In genomic region chr14:46048127-46048526, GRCh38 we compare ENCODE assay signal across 13 cellular contexts.
DNase-seq lines count a peak whose midpoint lies in the region; ATAC-seq and TF ChIP-seq lines count a peak whose summit lies in the region.
"Had no signal": no experiment of that assay in that cellular context is flagged by ENCODE, and none has a peak within 500 bp of the region (broad histone marks: within the 10 kb centered on the region; RNA-seq: fewer than 3 reads in every experiment).

No MANE protein-coding gene starts in this region.

- TF ChIP-seq CTCF in astrocyte of the spinal cord (IDR thresholded peaks at IDR 0.05; ENCODE audit: low read depth, low read length) (peak; percentile 43), osteocyte (IDR thresholded peaks at IDR 0.05) (peak; percentile 31)

- in situ Hi-C loops in astrocyte of the spinal cord (cut with HindIII; ENCODE audit: low sequenced_read_pairs): no loop called here

- no peak overlapping the region for H3K4me3 Mint-ChIP-seq in osteocyte (ENCODE audit: unreplicated experiment)
- H3K4me3 Mint-ChIP-seq: activated CD4-positive, alpha-beta memory T cell treated with anti-CD3 and anti-CD28 coated beads, Interleukin-2, amount 10 ng/mL, durations not matched to agents 7 days and 5 days; memory B cell had no signal

- no peak for ATAC-seq in HG03039 (IDR thresholded peaks at IDR 0.05; ENCODE audit: unreplicated experiment)
- ATAC-seq: K562 had no signal

- no peaks in the 10 kb centered on the region for H3K36me3 Mint-ChIP-seq in osteocyte (ENCODE audit: unreplicated experiment)
- H3K36me3 Mint-ChIP-seq: memory B cell had no signal

- no peaks in the 10 kb centered on the region for H3K9me3 Mint-ChIP-seq in osteocyte (ENCODE audit: unreplicated experiment)

- H3K27me3 Mint-ChIP-seq in osteocyte (ENCODE audit: unreplicated experiment): peaks cover 2% of the 10 kb centered on the region
- H3K27me3 Mint-ChIP-seq: activated CD4-positive, alpha-beta memory T cell treated with anti-CD3 and anti-CD28 coated beads, Interleukin-2, amount 10 ng/mL, durations not matched to agents 7 days and 5 days; memory B cell had no signal

- H3K27ac Mint-ChIP-seq in osteocyte (ENCODE audit: unreplicated experiment): no peak overlapping the region
- H3K27ac Mint-ChIP-seq: activated CD4-positive, alpha-beta memory T cell treated with anti-CD3 and anti-CD28 coated beads, Interleukin-2, amount 10 ng/mL, durations not matched to agents 7 days and 5 days; memory B cell had no signal

- no peak overlapping the region for H3K4me3 ChIP-seq in astrocyte of the spinal cord (ENCODE audit: low read depth, low read length)
- H3K4me3 ChIP-seq: K562 had no signal

- peak; percentile 46 for DNase-seq in NCI-H748 (lab: John Stamatoyannopoulos, UW; ENCODE audit: unreplicated experiment)
- DNase-seq in NCI-H748 treated with DMSO at 0.1 percent for 48 hours (lab: John Stamatoyannopoulos, UW): no peak
- peak; percentile 82 for DNase-seq in M059J (ENCODE audit: low read depth)
- peak; percentile 49 for DNase-seq in astrocyte of the spinal cord (ENCODE audit: low read depth, low spot score)
- DNase-seq in osteocyte (ENCODE audit: extremely low spot score, unreplicated experiment): no peak
- DNase-seq in stimulated activated naive CD4-positive, alpha-beta T cell treated with Interleukin-2 at 50 U/mL for 16 hours (lab: John Stamatoyannopoulos, UW): no peak
- no peak for DNase-seq in NCI-H2171 (lab: John Stamatoyannopoulos, UW)
- DNase-seq: activated CD4-positive, alpha-beta memory T cell treated with anti-CD3 and anti-CD28 coated beads, Interleukin-2, amount 10 ng/mL, durations not matched to agents 7 days and 5 days; C1 segment of cervical spinal cord; stimulated activated CD4-positive, alpha-beta T cell treated with anti-CD3 and anti-CD28 coated beads, Interleukin-4, amount 100 ng/mL, for 24 hours had no signal

- no peaks in the 10 kb centered on the region for H3K4me1 Mint-ChIP-seq in osteocyte (ENCODE audit: unreplicated experiment)
- H3K4me1 Mint-ChIP-seq: activated CD4-positive, alpha-beta memory T cell treated with anti-CD3 and anti-CD28 coated beads, Interleukin-2, amount 10 ng/mL, durations not matched to agents 7 days and 5 days; memory B cell had no signal

Comparison
In these comparisons a context has a peak if more than half of its experiments do, and no peak if none do; other contexts are left out.
1. DNase-seq: peak in NCI-H748 (single experiment), M059J (single experiment) and astrocyte of the spinal cord (single experiment); none in NCI-H748 treated with DMSO at 0.1 percent for 48 hours (single experiment), osteocyte (single experiment), stimulated activated naive CD4-positive, alpha-beta T cell treated with Interleukin-2 at 50 U/mL for 16 hours (single experiment) and NCI-H2171 (single experiment).